ENCODE assay signal across 14 cellular contexts in genomic region chr6:139325686-139326085, GRCh38. TPM values are rescaled to one million over a fixed set of nuclear protein-coding genes. Genes with fewer than 3 reads are reported as not detected.
DNase-seq lines count a peak whose midpoint lies in the region; ATAC-seq and TF ChIP-seq lines count a peak whose summit lies in the region.
"Had no signal": no experiment of that assay in that cellular context is flagged by ENCODE, and none has a peak within 500 bp of the region (broad histone marks: within the 10 kb centered on the region; RNA-seq: fewer than 3 reads in every experiment).

No MANE protein-coding gene starts in this region.

- DNase-seq in CD8-positive, alpha-beta memory T cell, result no peak
- DNase-seq in activated B cell treated with CpG ODN at 0.5 μM for 24 hours, result no peak
- DNase-seq in naive B cell, result no peak
- no peak for DNase-seq in ACHN
- DNase-seq in HT-29 (ENCODE audit: low spot score), result no peak
- DNase-seq: activated T-cell treated with anti-CD3 and anti-CD28 coated beads for 4 hours, body of pancreas, mesendoderm, retina had no signal

- no peak overlapping the region for H3K27ac ChIP-seq in CD8-positive, alpha-beta memory T cell (ENCODE audit: low read depth, low read length)
- H3K27ac ChIP-seq: epithelial cell of prostate had no signal

- peaks cover 0 to 2% of the 10 kb centered on the region in 2 donors for H3K27me3 Mint-ChIP-seq in CD8-positive, alpha-beta memory T cell
- H3K27me3 Mint-ChIP-seq in activated B cell treated with CpG ODN at 0.5 μM for 24 hours (no peaks in the 10 kb centered on the region), naive B cell (no peaks in the 10 kb centered on the region)

- H3K4me3 Mint-ChIP-seq in CD8-positive, alpha-beta memory T cell, result peak overlapping the region in 3 of 7 donors; percentile 20 to 69 (median 21)
- H3K4me3 Mint-ChIP-seq in activated B cell treated with CpG ODN at 0.5 μM for 24 hours (peak overlapping the region; percentile 38), naive B cell (peak overlapping the region in 6 of 8 donors; percentile 22 to 71 (median 58))

- H3K4me1 Mint-ChIP-seq in CD8-positive, alpha-beta memory T cell, result peaks cover 34 to 46% (median 44%) of the 10 kb centered on the region in 3 donors
- H3K4me1 Mint-ChIP-seq in activated B cell treated with CpG ODN at 0.5 μM for 24 hours (peaks cover 45% of the 10 kb centered on the region), naive B cell (peaks cover 26 to 49% (median 26%) of the 10 kb centered on the region in 3 donors)

- no peaks in the 10 kb centered on the region for H3K9me3 ChIP-seq in CD8-positive, alpha-beta memory T cell (ENCODE audit: low read length)
- H3K9me3 ChIP-seq: body of pancreas had no signal

- intact Hi-C loops in activated B cell treated with CpG ODN at 0.5 μM for 24 hours (cut with micrococcal nuclease), result loop anchor here (1.0 to 2.0 kb wide), 6 partner anchors 8 to 296 kb away; no protein-coding TSS in a partner anchor

- ATAC-seq in HG02798 (IDR thresholded peaks at IDR 0.05; ENCODE audit: poor library complexity, unreplicated experiment) (peak; percentile 23), activated B cell treated with CpG ODN at 0.5 μM for 24 hours (ENCODE audit: low read depth) (no peak), naive B cell (ENCODE audit: low read depth in 2 of 2) (no peak), HG02852 (IDR thresholded peaks at IDR 0.05; ENCODE audit: unreplicated experiment) (no peak), HG03520 (IDR thresholded peaks at IDR 0.05; ENCODE audit: unreplicated experiment) (no peak)
- ATAC-seq: body of pancreas, HCT116 had no signal

- no peaks in the 10 kb centered on the region for H3K9me3 Mint-ChIP-seq in CD8-positive, alpha-beta memory T cell
- no peaks in the 10 kb centered on the region for H3K9me3 Mint-ChIP-seq in activated B cell treated with CpG ODN at 0.5 μM for 24 hours
- peaks cover 0 to 6% (median 0%) of the 10 kb centered on the region in 7 donors for H3K9me3 Mint-ChIP-seq in naive B cell

- no peak for TF ChIP-seq CTCF in activated B cell treated with CpG ODN at 0.5 μM for 24 hours (IDR thresholded peaks at IDR 0.05)

- CTCF ChIA-PET in CD8-positive, alpha-beta memory T cell (lab: Charles Lee), result interaction anchor here (0.8 to 1.9 kb wide), 4 partner anchors 9 to 44 kb away, joined by 3 to 4 read pairs (median 3); no protein-coding TSS in a partner anchor
- CTCF ChIA-PET in activated B cell treated with CpG ODN at 0.5 μM for 24 hours (lab: Charles Lee), result interaction anchor here (1.5 to 2.6 kb wide), 3 partner anchors 39 to 106 kb away, joined by 4 to 15 read pairs (median 13); no protein-coding TSS in a partner anchor

- POLR2A ChIA-PET in CD8-positive, alpha-beta memory T cell (lab: Charles Lee), result no interaction called here
- POLR2A ChIA-PET in activated B cell treated with CpG ODN at 0.5 μM for 24 hours (lab: Charles Lee), result interaction anchor here (0.9 to 1.5 kb wide), 3 partner anchors 18 to 49 kb away, joined by 3 to 7 read pairs (median 5); partner anchors contain the start of gene CITED2

- H3K27ac Mint-ChIP-seq in CD8-positive, alpha-beta memory T cell, result peak overlapping the region; percentile 55 to 94 (median 76)
- peak overlapping the region; percentile 68 for H3K27ac Mint-ChIP-seq in activated B cell treated with CpG ODN at 0.5 μM for 24 hours
- peak overlapping the region in 2 of 6 donors; percentile 47 to 89 for H3K27ac Mint-ChIP-seq in naive B cell

- peaks cover 0 to 6% (median 5%) of the 10 kb centered on the region in 3 donors for H3K36me3 Mint-ChIP-seq in CD8-positive, alpha-beta memory T cell
- peaks cover 2% of the 10 kb centered on the region for H3K36me3 Mint-ChIP-seq in activated B cell treated with CpG ODN at 0.5 μM for 24 hours (ENCODE audit: low read depth)
- H3K36me3 Mint-ChIP-seq in naive B cell, result peaks cover 6 to 7% of the 10 kb centered on the region in 2 donors

- H3K36me3 ChIP-seq in CD8-positive, alpha-beta memory T cell (ENCODE audit: insufficient read depth, low read length), result no peaks in the 10 kb centered on the region

- no peaks in the 10 kb centered on the region for H3K27me3 ChIP-seq in CD8-positive, alpha-beta memory T cell (ENCODE audit: insufficient read depth, low read length, poor library complexity, severe bottlenecking)
- H3K27me3 ChIP-seq: body of pancreas had no signal

- in situ Hi-C loops in ACHN (cut with HindIII; ENCODE audit: low pct_ligation_motif_present, low pct_unique_long_range_greater_than_20kb, low sequenced_read_pairs), result no loop called here

- peaks cover 32% of the 10 kb centered on the region for H3K4me1 ChIP-seq in CD8-positive, alpha-beta memory T cell (ENCODE audit: insufficient read depth, low read length)
- H3K4me1 ChIP-seq: body of pancreas had no signal

- no peak overlapping the region for H3K4me3 ChIP-seq in CD8-positive, alpha-beta memory T cell (ENCODE audit: low read length)
- H3K4me3 ChIP-seq: body of pancreas had no signal

RNA-seq across cellular contexts. Expression of gene TXLNB, which starts 33.9 kb away (rescaled TPM):
- under 1 TPM; 0.13 to 0.47 TPM for total RNA-seq in CD8-positive, alpha-beta memory T cell
- polyA plus RNA-seq in CD8-positive, alpha-beta memory T cell, result 0.35 TPM
- total RNA-seq in activated B cell treated with CpG ODN at 0.5 μM for 24 hours, result 1.9 and 2.4 TPM in 2 replicates
- 1 to 10 TPM in 2 of 6 donors, under 1 TPM in 4; 0.35 to 2.1 (median 0.74) TPM for polyA plus RNA-seq in naive B cell (ENCODE audit: low read depth in 6 of 6)
- not detected in 2 replicates for total RNA-seq in HT-29 (2014; rRNA removed; shearing (Covaris generic))
- total RNA-seq: body of pancreas had no signal

RNA-seq across cellular contexts. Expression of gene CITED2, which starts 48.8 kb away (rescaled TPM):
- 10 to 100 TPM; 68.6 to 69.8 TPM for total RNA-seq in CD8-positive, alpha-beta memory T cell
- 53.8 TPM for polyA plus RNA-seq in CD8-positive, alpha-beta memory T cell
- total RNA-seq in activated B cell treated with CpG ODN at 0.5 μM for 24 hours, result 20.7 and 22.5 TPM in 2 replicates
- polyA plus RNA-seq in naive B cell (ENCODE audit: low read depth in 6 of 6), result 10 to 100 TPM in 5 of 6 donors, 1 to 10 TPM in 1; 6.0 to 19.3 (median 16.5) TPM
- 31.3 and 44.4 TPM in 2 replicates for total RNA-seq in HT-29 (2014; rRNA removed; shearing (Covaris generic))
